In the genomic region with DNA sequence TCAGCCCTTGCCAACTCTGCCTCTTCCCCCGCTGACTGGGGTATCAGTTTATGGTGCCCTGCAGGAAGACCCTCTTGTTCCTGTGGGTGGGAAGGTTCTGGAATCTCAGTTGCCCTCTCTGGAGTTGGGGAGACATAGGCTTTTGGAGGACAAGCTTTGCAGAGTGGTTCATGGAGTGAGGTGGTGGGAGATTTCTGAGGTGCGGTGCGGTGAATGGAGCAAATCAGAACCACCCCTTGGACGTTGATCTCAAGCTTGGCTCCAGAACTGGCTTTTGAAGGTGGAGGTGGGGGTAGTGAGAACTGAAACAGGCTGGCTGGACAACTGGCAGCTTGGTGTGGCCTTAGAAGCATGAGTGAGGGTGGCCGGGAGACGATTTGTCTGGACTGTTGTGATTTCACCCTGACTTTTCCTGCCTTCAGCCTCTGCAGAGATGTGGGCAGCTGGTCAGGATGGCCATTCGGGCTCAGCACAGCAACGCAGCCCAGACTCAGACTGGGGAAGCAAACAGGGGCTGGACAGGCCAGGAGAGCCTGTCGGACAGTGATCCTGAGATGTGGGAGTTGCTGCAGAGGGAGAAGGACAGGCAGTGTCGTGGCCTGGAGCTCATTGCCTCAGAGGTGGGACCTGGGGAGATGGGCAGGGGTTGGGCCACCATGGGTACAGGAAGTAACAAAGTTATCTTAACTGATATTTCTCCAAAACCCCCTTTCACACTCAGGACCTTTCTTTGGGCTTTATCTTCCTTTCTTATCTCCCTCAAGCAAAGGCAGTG, we compare ENCODE assay signal across 8 cellular contexts. TPM values are rescaled to one million over a fixed set of nuclear protein-coding genes. Genes with fewer than 3 reads are reported as not detected.
DNase-seq lines count a peak whose midpoint lies in the region; ATAC-seq and TF ChIP-seq lines count a peak whose summit lies in the region.

No MANE protein-coding gene starts in this region.

- H3K27ac ChIP-seq in CD4-positive, alpha-beta memory T cell (ENCODE audit: low read depth, low read length): peak overlapping the region; percentile 57
- peak overlapping the region; percentile 97 for H3K27ac ChIP-seq in OCI-LY1 (ENCODE audit: low read depth, low read length, poor library complexity, severe bottlenecking)
- H3K27ac ChIP-seq in neural cell (ENCODE audit: low read length): no peak overlapping the region

- H2AFZ ChIP-seq in OCI-LY1 (ENCODE audit: low read length) (no peak overlapping the region), neural cell (ENCODE audit: low read depth, low read length) (no peak overlapping the region)

- peaks cover 63% of the 10 kb centered on the region for H3K4me1 ChIP-seq in CD4-positive, alpha-beta memory T cell (ENCODE audit: insufficient read depth, low read length)
- peaks cover 88% of the 10 kb centered on the region for H3K4me1 ChIP-seq in OCI-LY1 (ENCODE audit: insufficient read depth, low read length, severe bottlenecking)

- ATAC-seq in HG02759 (IDR thresholded peaks at IDR 0.05; ENCODE audit: unreplicated experiment) (no peak), GM21576 (IDR thresholded peaks at IDR 0.05; ENCODE audit: unreplicated experiment) (no peak), GM19452 (IDR thresholded peaks at IDR 0.05; ENCODE audit: unreplicated experiment) (no peak)

- POLR2A ChIA-PET in CD4-positive, alpha-beta memory T cell (lab: Charles Lee; ENCODE audit: partially characterized antibody): interaction anchor here (1.1 to 4.0 kb wide), 5 partner anchors 10 to 142 kb away, joined by 3 to 63 read pairs (median 9); partner anchors contain the start of genes NAB2 and STAT6

- peaks cover 29 to 43% of the 10 kb centered on the region in 2 donors for H3K36me3 Mint-ChIP-seq in CD4-positive, alpha-beta memory T cell
- H3K36me3 Mint-ChIP-seq in endothelial cell (ENCODE audit: low read depth, unreplicated experiment): peaks cover 21% of the 10 kb centered on the region

- no peaks in the 10 kb centered on the region for H4K20me1 ChIP-seq in OCI-LY1 (ENCODE audit: insufficient read depth, low read length)
- H4K20me1 ChIP-seq in neural cell (ENCODE audit: insufficient read depth): no peaks in the 10 kb centered on the region

- TF ChIP-seq EP300 in neural cell (conservative IDR thresholded peaks at IDR 0.05; ENCODE audit: poor library complexity, severe bottlenecking): no peak

- H3K27me3 ChIP-seq in CD4-positive, alpha-beta memory T cell (ENCODE audit: insufficient read depth, low read length): peaks cover 10% of the 10 kb centered on the region
- no peaks in the 10 kb centered on the region for H3K27me3 ChIP-seq in OCI-LY1 (ENCODE audit: insufficient read depth, low read length)
- H3K27me3 ChIP-seq in neural cell (ENCODE audit: insufficient read depth, low read depth, low read length): peaks cover 23% of the 10 kb centered on the region

- intact Hi-C loops in CD4-positive, alpha-beta memory T cell (cut with micrococcal nuclease): loop anchor here (10.0 kb wide), 2 partner anchors 476 to 596 kb away; partner anchors contain the start of genes BAZ2A and PRIM1

- no peak for TF ChIP-seq RAD21 in neural cell (conservative IDR thresholded peaks at IDR 0.05)

- H3K27me3 Mint-ChIP-seq in CD4-positive, alpha-beta memory T cell: peaks cover 10 to 12% of the 10 kb centered on the region in 2 donors
- H3K27me3 Mint-ChIP-seq in endothelial cell (ENCODE audit: unreplicated experiment): peaks cover 22% of the 10 kb centered on the region

- H3K27ac Mint-ChIP-seq in CD4-positive, alpha-beta memory T cell: peak overlapping the region; percentile 22 to 89 (median 52)
- peak overlapping the region; percentile 89 for H3K27ac Mint-ChIP-seq in endothelial cell (ENCODE audit: unreplicated experiment)

- H3K9ac ChIP-seq in OCI-LY1 (ENCODE audit: low read length): peak overlapping the region; percentile 98
- peak overlapping the region; percentile 62 for H3K9ac ChIP-seq in neural cell (ENCODE audit: low read length)

- H3K4me2 ChIP-seq in OCI-LY1 (ENCODE audit: low read length) (peak overlapping the region; percentile 88), neural cell (ENCODE audit: low read length) (peak overlapping the region; percentile 83)

- H3K9me3 Mint-ChIP-seq in CD4-positive, alpha-beta memory T cell: no peaks in the 10 kb centered on the region
- no peaks in the 10 kb centered on the region for H3K9me3 Mint-ChIP-seq in endothelial cell (ENCODE audit: unreplicated experiment)

- H3K79me2 ChIP-seq in OCI-LY1 (ENCODE audit: insufficient read depth, low read length): peaks cover 18% of the 10 kb centered on the region
- no peaks in the 10 kb centered on the region for H3K79me2 ChIP-seq in neural cell (replicated peaks; ENCODE audit: insufficient read depth, low read length)

- TF ChIP-seq CTCF in OCI-LY1 (IDR thresholded peaks at IDR 0.05; ENCODE audit: low read length) (no peak), endothelial cell (IDR thresholded peaks at IDR 0.05; ENCODE audit: unreplicated experiment) (no peak), neural cell (IDR thresholded peaks at IDR 0.05; ENCODE audit: poor library complexity, severe bottlenecking) (no peak)

- peak overlapping the region; percentile 80 to 90 for H3K4me3 ChIP-seq in CD4-positive, alpha-beta memory T cell (ENCODE audit: low read length in 2 of 2)
- H3K4me3 ChIP-seq in OCI-LY1 (ENCODE audit: low read depth, low read length, poor library complexity, severe bottlenecking) (peak overlapping the region; percentile 94), neural cell (ENCODE audit: low read length) (peak overlapping the region; percentile 79)

- H3K4me3 Mint-ChIP-seq in CD4-positive, alpha-beta memory T cell: peak overlapping the region; percentile 92 to 99 (median 94)
- H3K4me3 Mint-ChIP-seq in endothelial cell (ENCODE audit: unreplicated experiment): peak overlapping the region; percentile 96

- H3F3A ChIP-seq in OCI-LY1 (ENCODE audit: insufficient read depth, low read length): peaks cover 10% of the 10 kb centered on the region; the same call in 1 of the 2 replicates
- H3F3A ChIP-seq in neural cell (ENCODE audit: insufficient read depth, low read length, poor library complexity, severe bottlenecking): no peaks in the 10 kb centered on the region

- no peak for DNase-seq in CD4-positive, alpha-beta memory T cell
- DNase-seq in endothelial cell (ENCODE audit: low spot score) (no peak), NCI-H1048 (lab: John Stamatoyannopoulos, UW) (no peak)

- H3K36me3 ChIP-seq in CD4-positive, alpha-beta memory T cell (ENCODE audit: insufficient read depth, low read length): peaks cover 28% of the 10 kb centered on the region
- H3K36me3 ChIP-seq in OCI-LY1 (ENCODE audit: insufficient read depth, low read length) (peaks cover 50% of the 10 kb centered on the region), neural cell (ENCODE audit: insufficient read depth, low read length) (no peaks in the 10 kb centered on the region)

- H3K9me2 ChIP-seq in OCI-LY1 (ENCODE audit: low read depth, low read length) (no peaks in the 10 kb centered on the region), neural cell (ENCODE audit: insufficient read depth, low read length) (no peaks in the 10 kb centered on the region)

- H3K9me3 ChIP-seq in CD4-positive, alpha-beta memory T cell (ENCODE audit: control insufficient read depth in 1 of 2, low read length in 2 of 2): no peaks in the 10 kb centered on the region
- H3K9me3 ChIP-seq in OCI-LY1 (ENCODE audit: low read length) (no peaks in the 10 kb centered on the region), neural cell (ENCODE audit: low read length) (no peaks in the 10 kb centered on the region)

- CTCF ChIA-PET in CD4-positive, alpha-beta memory T cell (lab: Charles Lee; ENCODE audit: partially characterized antibody): interaction anchor here (0.9 to 12.3 kb wide), 3 partner anchors 12 to 267 kb away, joined by 3 to 245 read pairs (median 157); partner anchors contain the start of gene NXPH4

- H3K4me1 Mint-ChIP-seq in CD4-positive, alpha-beta memory T cell: peaks cover 24 to 60% (median 40%) of the 10 kb centered on the region in 4 donors
- H3K4me1 Mint-ChIP-seq in endothelial cell (ENCODE audit: unreplicated experiment): peaks cover 30% of the 10 kb centered on the region

TF ChIP-seq in neural cell, 6 proteins besides CTCF, POLR2A, EP300 and RAD21 (continues in another document):
- TF ChIP-seq, protein P1, sequence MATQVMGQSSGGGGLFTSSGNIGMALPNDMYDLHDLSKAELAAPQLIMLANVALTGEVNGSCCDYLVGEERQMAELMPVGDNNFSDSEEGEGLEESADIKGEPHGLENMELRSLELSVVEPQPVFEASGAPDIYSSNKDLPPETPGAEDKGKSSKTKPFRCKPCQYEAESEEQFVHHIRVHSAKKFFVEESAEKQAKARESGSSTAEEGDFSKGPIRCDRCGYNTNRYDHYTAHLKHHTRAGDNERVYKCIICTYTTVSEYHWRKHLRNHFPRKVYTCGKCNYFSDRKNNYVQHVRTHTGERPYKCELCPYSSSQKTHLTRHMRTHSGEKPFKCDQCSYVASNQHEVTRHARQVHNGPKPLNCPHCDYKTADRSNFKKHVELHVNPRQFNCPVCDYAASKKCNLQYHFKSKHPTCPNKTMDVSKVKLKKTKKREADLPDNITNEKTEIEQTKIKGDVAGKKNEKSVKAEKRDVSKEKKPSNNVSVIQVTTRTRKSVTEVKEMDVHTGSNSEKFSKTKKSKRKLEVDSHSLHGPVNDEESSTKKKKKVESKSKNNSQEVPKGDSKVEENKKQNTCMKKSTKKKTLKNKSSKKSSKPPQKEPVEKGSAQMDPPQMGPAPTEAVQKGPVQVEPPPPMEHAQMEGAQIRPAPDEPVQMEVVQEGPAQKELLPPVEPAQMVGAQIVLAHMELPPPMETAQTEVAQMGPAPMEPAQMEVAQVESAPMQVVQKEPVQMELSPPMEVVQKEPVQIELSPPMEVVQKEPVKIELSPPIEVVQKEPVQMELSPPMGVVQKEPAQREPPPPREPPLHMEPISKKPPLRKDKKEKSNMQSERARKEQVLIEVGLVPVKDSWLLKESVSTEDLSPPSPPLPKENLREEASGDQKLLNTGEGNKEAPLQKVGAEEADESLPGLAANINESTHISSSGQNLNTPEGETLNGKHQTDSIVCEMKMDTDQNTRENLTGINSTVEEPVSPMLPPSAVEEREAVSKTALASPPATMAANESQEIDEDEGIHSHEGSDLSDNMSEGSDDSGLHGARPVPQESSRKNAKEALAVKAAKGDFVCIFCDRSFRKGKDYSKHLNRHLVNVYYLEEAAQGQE (IDR thresholded peaks at IDR 0.05; ENCODE audit: borderline replicate concordance): no peak

RNA-seq across cellular contexts. Expression of gene SHMT2, which starts 1.1 kb away (rescaled TPM):
- total RNA-seq in CD4-positive, alpha-beta memory T cell: 10 to 100 TPM; 39.8 to 46.1 TPM
- polyA plus RNA-seq in CD4-positive, alpha-beta memory T cell: 10 to 100 TPM; 42.1 to 44.3 TPM
- total RNA-seq in endothelial cell (ENCODE audit: unreplicated experiment): 63.3 TPM
- polyA plus RNA-seq in neural cell: 38.2 and 42.2 TPM in 2 replicates
- 19.0 and 22.9 TPM in 2 replicates for polyA minus RNA-seq in neural cell

RNA-seq across cellular contexts. Expression of gene NXPH4, which starts 14.0 kb away (rescaled TPM):
- total RNA-seq in CD4-positive, alpha-beta memory T cell: not detected
- not detected for polyA plus RNA-seq in CD4-positive, alpha-beta memory T cell
- total RNA-seq in endothelial cell (ENCODE audit: unreplicated experiment): not detected
- polyA plus RNA-seq in neural cell: 0.53 TPM in 1 of 2 replicates, not detected in the other
- polyA minus RNA-seq in neural cell: not detected in 2 replicates

RNA-seq across cellular contexts. Expression of gene STAC3, which starts 20.4 kb away (rescaled TPM):
- 1 to 10 TPM; 2.7 to 3.0 TPM for total RNA-seq in CD4-positive, alpha-beta memory T cell
- polyA plus RNA-seq in CD4-positive, alpha-beta memory T cell: under 1 TPM in 1 of 2 donors, not detected in 1; 0.61 TPM
- total RNA-seq in endothelial cell (ENCODE audit: unreplicated experiment): 3.3 TPM
- polyA plus RNA-seq in neural cell: 1.3 and 2.9 TPM in 2 replicates
- polyA minus RNA-seq in neural cell: 0.49 and 0.93 TPM in 2 replicates
